ENCODE assay signal across 10 cellular contexts in genomic region chr2:96374211-96374951, GRCh38. TPM values are rescaled to one million over a fixed set of nuclear protein-coding genes. Genes with fewer than 3 reads are reported as not detected.
DNase-seq lines count a peak whose midpoint lies in the region; TF ChIP-seq lines count a peak whose summit lies in the region.
"Had no signal": no experiment of that assay in that cellular context is flagged by ENCODE, and none has a peak within 500 bp of the region (broad histone marks: within the 10 kb centered on the region; RNA-seq: fewer than 3 reads in every experiment).

No MANE protein-coding gene starts in this region.

- H3K27me3 Mint-ChIP-seq in nephron (ENCODE audit: low read depth), result no peaks in the 10 kb centered on the region
- H3K27me3 Mint-ChIP-seq: T-cell had no signal

- H3K9me3 ChIP-seq in HEK293 (ENCODE audit: control insufficient read depth, insufficient read depth, low read depth, low read length), result no peaks in the 10 kb centered on the region; the same call in 1 of the 2 replicates

- H3K36me3 ChIP-seq in HEK293 (ENCODE audit: control insufficient read depth in 2 of 2, insufficient read depth in 1 of 2, low read length in 2 of 2), result peaks cover 11 to 43% of the 10 kb centered on the region in 2 experiments; a peak in 2 of 3 replicates

- no peak for TF ChIP-seq CTCF in HEK293 (tag by site-specific recombination; IDR thresholded peaks at IDR 0.05)
- TF ChIP-seq CTCF in nephron (IDR thresholded peaks at IDR 0.05; ENCODE audit: unreplicated experiment in 3 of 3), result no peak

- peak overlapping the region; percentile 65 for H3K27ac ChIP-seq in HEK293 (ENCODE audit: extremely low read depth, low read depth, low read length)

- peaks cover 24% of the 10 kb centered on the region for H3K9me3 Mint-ChIP-seq in nephron
- H3K9me3 Mint-ChIP-seq: stimulated activated effector memory CD8-positive, alpha-beta T cell treated with anti-CD3 and anti-CD28 coated beads, Interleukin-12 subunit alpha, Interleukin-12 subunit beta, amount 100 ng/mL, for 72 hours had no signal

- no peak overlapping the region for H3K4me3 Mint-ChIP-seq in nephron
- H3K4me3 Mint-ChIP-seq: stimulated activated effector memory CD8-positive, alpha-beta T cell treated with anti-CD3 and anti-CD28 coated beads, Interleukin-12 subunit alpha, Interleukin-12 subunit beta, amount 100 ng/mL, for 72 hours; T-cell had no signal

- POLR2A ChIA-PET in HEK293 (lab: Yijun Ruan, JAX), result no interaction called here

- peaks cover 53% of the 10 kb centered on the region for H3K36me3 Mint-ChIP-seq in nephron (ENCODE audit: low read depth)

- DNase-seq in NCI-H2171 treated with DMSO at 0.1 percent for 48 hours (lab: John Stamatoyannopoulos, UW), result peak; percentile 85
- DNase-seq in cerebellum (ENCODE audit: low spot score), result peak; percentile 31
- DNase-seq in stimulated activated CD4-positive, alpha-beta T cell treated with anti-CD3 and anti-CD28 coated beads, Interleukin-12 subunit alpha, Interleukin-12 subunit beta, amount 100 ng/mL, for 4 hours, result no peak
- DNase-seq in activated CD8-positive, alpha-beta memory T cell treated with anti-CD3 and anti-CD28 coated beads, Interleukin-2, amount 50 U/mL, for 4 hours, result no peak
- DNase-seq in ACHN, result no peak
- DNase-seq in HuH-7.5 (ENCODE audit: low spot score), result no peak
- DNase-seq: T-cell had no signal

- H3K27ac Mint-ChIP-seq in nephron, result peak overlapping the region in 2 of 3 experiments; percentile 61 to 74
- H3K27ac Mint-ChIP-seq: stimulated activated effector memory CD8-positive, alpha-beta T cell treated with anti-CD3 and anti-CD28 coated beads, Interleukin-12 subunit alpha, Interleukin-12 subunit beta, amount 100 ng/mL, for 72 hours; T-cell had no signal

- in situ Hi-C loops in ACHN (cut with HindIII; ENCODE audit: low pct_ligation_motif_present, low pct_unique_long_range_greater_than_20kb, low sequenced_read_pairs), result no loop called here

- peaks cover 12% of the 10 kb centered on the region for H3K4me1 Mint-ChIP-seq in nephron
- H3K4me1 Mint-ChIP-seq: stimulated activated effector memory CD8-positive, alpha-beta T cell treated with anti-CD3 and anti-CD28 coated beads, Interleukin-12 subunit alpha, Interleukin-12 subunit beta, amount 100 ng/mL, for 72 hours; T-cell had no signal

- peaks cover 9% of the 10 kb centered on the region for H3K4me1 ChIP-seq in HEK293 (ENCODE audit: control insufficient read depth, insufficient read depth, low read length)

- no peak overlapping the region for H3K4me3 ChIP-seq in HEK293 (ENCODE audit: low read depth, low read length)

- CTCF ChIA-PET in HEK293 (lab: Yijun Ruan, JAX), result no interaction called here

TF ChIP-seq in HEK293, 187 proteins besides CTCF, POLR2A, EP300 and RAD21 (continues in another document):
- TF ChIP-seq ZXDB (tag by site-specific recombination; IDR thresholded peaks at IDR 0.05) (peak; percentile 34; the same call in 1 of the 2 replicates), ZNF843 (tag by site-specific recombination; IDR thresholded peaks at IDR 0.05) (0 out of 2 replicates have a peak, but pooled peaks have one; percentile 22), OSR2 (tag by site-specific recombination; IDR thresholded peaks at IDR 0.05) (peak; percentile 50; the same call in 1 of the 2 replicates), ZNF600 (tag by site-specific recombination; IDR thresholded peaks at IDR 0.05) (peak; percentile 60), ZBTB44 (tag by site-specific recombination; IDR thresholded peaks at IDR 0.05) (0 out of 2 replicates have a peak, but pooled peaks have one; percentile 34), ZBTB17 (tag by site-specific recombination; IDR thresholded peaks at IDR 0.05) (0 out of 2 replicates have a peak, but pooled peaks have one; percentile 14), ZNF324 (tag by site-specific recombination; IDR thresholded peaks at IDR 0.05) (peak; percentile 13; the same call in 1 of the 2 replicates), ZNF366 (tag by site-specific recombination; conservative IDR thresholded peaks at IDR 0.05) (peak; percentile 60), ZBTB8A (tag by site-specific recombination; IDR thresholded peaks at IDR 0.05) (peak; percentile 22; the same call in 1 of the 2 replicates), PRDM6 (tag by site-specific recombination; IDR thresholded peaks at IDR 0.05) (peak; percentile 77), ZNF664 (tag by site-specific recombination; IDR thresholded peaks at IDR 0.05) (no peak), ZNF155 (tag by site-specific recombination; IDR thresholded peaks at IDR 0.05) (no peak), ZEB2 (tag by site-specific recombination; IDR thresholded peaks at IDR 0.05) (0 out of 2 replicates have a peak, but pooled peaks have one; percentile 47), ZSCAN16 (tag by site-specific recombination; IDR thresholded peaks at IDR 0.05) (no peak), SCRT2 (tag by site-specific recombination; IDR thresholded peaks at IDR 0.05) (peak; percentile 60; the same call in 1 of the 2 replicates), ZNF629 (tag by site-specific recombination; IDR thresholded peaks at IDR 0.05) (0 out of 2 replicates have a peak, but pooled peaks have one; percentile 34), ATF2 (tag by site-specific recombination; IDR thresholded peaks at IDR 0.05; ENCODE audit: low read depth) (no peak), PRDM10 (tag by site-specific recombination; IDR thresholded peaks at IDR 0.05) (peak; percentile 62), KLF1 (tag by site-specific recombination; IDR thresholded peaks at IDR 0.05) (no peak), ZNF660 (tag by site-specific recombination; IDR thresholded peaks at IDR 0.05) (peak; percentile 58; the same call in 1 of the 2 replicates), ZNF558 (tag by site-specific recombination; IDR thresholded peaks at IDR 0.05) (0 out of 2 replicates have a peak, but pooled peaks have one; percentile 35)

RNA-seq across cellular contexts. Expression of gene NCAPH, which starts 38.8 kb away (rescaled TPM):
- 6.0 TPM for total RNA-seq in cerebellum

RNA-seq across cellular contexts. Expression of gene ITPRIPL1, which starts 49.3 kb away (rescaled TPM):
- total RNA-seq in cerebellum, result 4.9 TPM

Comparison
In these comparisons a context has a peak if more than half of its experiments do, and no peak if none do; other contexts are left out.
1. DNase-seq: peak in NCI-H2171 treated with DMSO at 0.1 percent for 48 hours (single experiment) and cerebellum (single experiment); none in stimulated activated CD4-positive, alpha-beta T cell treated with anti-CD3 and anti-CD28 coated beads, Interleukin-12 subunit alpha, Interleukin-12 subunit beta, amount 100 ng/mL, for 4 hours (single experiment), activated CD8-positive, alpha-beta memory T cell treated with anti-CD3 and anti-CD28 coated beads, Interleukin-2, amount 50 U/mL, for 4 hours (single experiment), ACHN (single experiment) and HuH-7.5 (single experiment).